ENCODE assay signal across 8 cellular contexts in genomic region chr7:99407849-99408346, GRCh38. TPM values are rescaled to one million over a fixed set of nuclear protein-coding genes. Genes with fewer than 3 reads are reported as not detected.
DNase-seq lines count a peak whose midpoint lies in the region; ATAC-seq and TF ChIP-seq lines count a peak whose summit lies in the region.

No MANE protein-coding gene starts in this region.

- peak overlapping the region; percentile 99 for H3K4me3 ChIP-seq in ACC112 (ENCODE audit: low read depth, low read length)
- H3K4me3 ChIP-seq in MM.1S (ENCODE audit: low read length), result peak overlapping the region; percentile 94
- H3K4me3 ChIP-seq in thymus (ENCODE audit: low read length), result peak overlapping the region; percentile 66

- TF ChIP-seq POLR2A in erythroblast (IDR thresholded peaks at IDR 0.05; ENCODE audit: low read length), result no peak

- H3F3A ChIP-seq in MM.1S (ENCODE audit: insufficient read depth, low read length), result 0 out of 2 replicates have a peak, but pooled peaks cover 4% of the 10 kb centered on the region

- no peak for DNase-seq in MM.1S
- DNase-seq in activated CD8-positive, alpha-beta memory T cell treated with anti-CD3 and anti-CD28 coated beads, Interleukin-2, amount 50 U/mL, for 4 hours, result peak; percentile 50
- peak; percentile 69 to 80 for DNase-seq in erythroblast (lab: John Stamatoyannopoulos, UW)
- DNase-seq in myocyte (ENCODE audit: low read depth), result peak; percentile 79

- WGBS in thymus, result under 1% methylated on average over 28 of the region's 28 CpGs

- H4K20me1 ChIP-seq in MM.1S (ENCODE audit: insufficient read depth, low read length), result no peaks in the 10 kb centered on the region; the same call in 1 of the 2 replicates

- no peaks in the 10 kb centered on the region for H3K9me2 ChIP-seq in MM.1S (replicated peaks; ENCODE audit: insufficient read depth, low read length)

- H3K27ac ChIP-seq in ACC112 (ENCODE audit: low read depth, low read length) (peak overlapping the region; percentile 97), MM.1S (ENCODE audit: low read length) (peak overlapping the region; percentile 88; the same call in 1 of the 2 replicates), thymus (ENCODE audit: low read depth) (peak overlapping the region; percentile 94)

- H3K27me3 ChIP-seq in ACC112 (ENCODE audit: insufficient read depth, low read length) (no peaks in the 10 kb centered on the region), MM.1S (replicated peaks; ENCODE audit: insufficient read depth, low read length) (no peaks in the 10 kb centered on the region), thymus (ENCODE audit: control insufficient read depth, insufficient read depth) (no peaks in the 10 kb centered on the region)

- peak overlapping the region; percentile 92 for H3K9ac ChIP-seq in MM.1S (ENCODE audit: low read length)

- peaks cover 77% of the 10 kb centered on the region for H3K79me2 ChIP-seq in ACC112 (ENCODE audit: control insufficient read depth, insufficient read depth, low read length, unreplicated experiment)
- H3K79me2 ChIP-seq in MM.1S (ENCODE audit: low read length), result peaks cover 92% of the 10 kb centered on the region

- H3K4me2 ChIP-seq in MM.1S (ENCODE audit: low read depth, low read length), result peak overlapping the region; percentile 91

- H2AFZ ChIP-seq in ACC112 (ENCODE audit: low read length, unreplicated experiment), result peak overlapping the region; percentile 99
- H2AFZ ChIP-seq in MM.1S (ENCODE audit: low read length), result peak overlapping the region; percentile 83

- peaks cover 11% of the 10 kb centered on the region for H3K36me3 ChIP-seq in ACC112 (ENCODE audit: insufficient read depth, low read length)
- peaks cover 4% of the 10 kb centered on the region; the same call in 1 of the 2 replicates for H3K36me3 ChIP-seq in MM.1S (replicated peaks; ENCODE audit: insufficient read depth, low read length)
- peaks cover 32% of the 10 kb centered on the region for H3K36me3 ChIP-seq in thymus (ENCODE audit: control insufficient read depth, insufficient read depth)

- no peaks in the 10 kb centered on the region for H3K9me3 ChIP-seq in MM.1S (replicated peaks; ENCODE audit: insufficient read depth, low read length)
- H3K9me3 ChIP-seq in thymus (ENCODE audit: control insufficient read depth), result no peaks in the 10 kb centered on the region

- ATAC-seq in GM18498 (IDR thresholded peaks at IDR 0.05; ENCODE audit: unreplicated experiment), result peak; percentile 7
- ATAC-seq in HG03460 (IDR thresholded peaks at IDR 0.05; ENCODE audit: unreplicated experiment), result no peak

- H3K4me1 ChIP-seq in ACC112 (ENCODE audit: control insufficient read depth, insufficient read depth, low read length, unreplicated experiment), result peaks cover 43% of the 10 kb centered on the region
- H3K4me1 ChIP-seq in MM.1S (ENCODE audit: low read length), result peaks cover 11% of the 10 kb centered on the region
- peaks cover 20% of the 10 kb centered on the region for H3K4me1 ChIP-seq in thymus (ENCODE audit: control insufficient read depth, insufficient read depth, low read length)

- no peak for TF ChIP-seq CTCF in MM.1S (IDR thresholded peaks at IDR 0.05; ENCODE audit: low read length)

RNA-seq across cellular contexts. Expression of gene PDAP1, which starts 0.5 kb away (rescaled TPM):
- 208 and 220 TPM in 2 replicates for total RNA-seq in myocyte
- 264 TPM for polyA plus RNA-seq in myocyte (2012)
- polyA plus RNA-seq in thymus, result 120 TPM

RNA-seq across cellular contexts. Expression of gene BUD31, which starts 0.9 kb away (rescaled TPM):
- 87.1 and 92.2 TPM in 2 replicates for total RNA-seq in myocyte
- polyA plus RNA-seq in myocyte (2012), result 121 TPM
- 123 TPM for polyA plus RNA-seq in thymus

RNA-seq across cellular contexts. Expression of gene PTCD1, which starts 30.7 kb away (rescaled TPM):
- total RNA-seq in myocyte, result 11.4 and 12.3 TPM in 2 replicates
- polyA plus RNA-seq in myocyte (2012), result 6.7 TPM
- 2.8 TPM for polyA plus RNA-seq in thymus

RNA-seq across cellular contexts. Expression of gene CPSF4, which starts 30.8 kb away (rescaled TPM):
- total RNA-seq in myocyte, result 83.1 and 103 TPM in 2 replicates
- 137 TPM for polyA plus RNA-seq in myocyte (2012)
- polyA plus RNA-seq in thymus, result 51.1 TPM

RNA-seq across cellular contexts. Expression of gene ARPC1B, which starts 33.4 kb away (rescaled TPM):
- 89.6 and 104 TPM in 2 replicates for total RNA-seq in myocyte
- polyA plus RNA-seq in myocyte (2012), result 253 TPM
- polyA plus RNA-seq in thymus, result 204 TPM
